In genomic region chr2:227450196-227450851, GRCh38 we compare ENCODE assay signal across 21 cellular contexts. TPM values are rescaled to one million over a fixed set of nuclear protein-coding genes. Genes with fewer than 3 reads are reported as not detected.
DNase-seq lines count a peak whose midpoint lies in the region; ATAC-seq, FAIRE-seq and TF ChIP-seq lines count a peak whose summit lies in the region.
"Had no signal": no experiment of that assay in that cellular context is flagged by ENCODE, and none has a peak within 500 bp of the region (broad histone marks: within the 10 kb centered on the region; RNA-seq: fewer than 3 reads in every experiment).

No MANE protein-coding gene starts in this region.

- POLR2A ChIA-PET in A673 (lab: Charles Lee; ENCODE audit: low non-redundant PET), result no interaction called here

- H3K9me3 ChIP-seq in A673 (ENCODE audit: low read depth, low read length, poor library complexity, severe bottlenecking) (no peaks in the 10 kb centered on the region), mucosa of descending colon (no peaks in the 10 kb centered on the region)
- H3K9me3 ChIP-seq: MG63, vagina had no signal

- peaks cover 33% of the 10 kb centered on the region for H3K4me1 ChIP-seq in A673 (ENCODE audit: insufficient read depth, low read length, poor library complexity, severe bottlenecking)
- peaks cover 17% of the 10 kb centered on the region for H3K4me1 ChIP-seq in mucosa of descending colon (ENCODE audit: low read depth)
- H3K4me1 ChIP-seq: vagina had no signal

- H3K4me3 ChIP-seq in A673 (ENCODE audit: low read depth, low read length, poor library complexity, severe bottlenecking), result no peak overlapping the region
- H3K4me3 ChIP-seq in mucosa of descending colon, result no peak overlapping the region
- H3K4me3 ChIP-seq: coronary artery, MG63, SK-N-MC, vagina had no signal

- H3K27me3 ChIP-seq in A673 (replicated peaks; ENCODE audit: insufficient read depth, low read depth, low read length, poor library complexity), result no peaks in the 10 kb centered on the region
- H3K27me3 ChIP-seq: MG63, vagina had no signal

- DNase-seq in A673 (ENCODE audit: low spot score), result no peak
- DNase-seq in GM18507 (ENCODE audit: extremely low spot score, insufficient read length, low read depth), result no peak
- peak in 1 of 3 donors; percentile 54 for DNase-seq in mucosa of descending colon
- no peak for DNase-seq in stimulated activated naive CD4-positive, alpha-beta T cell (lab: John Stamatoyannopoulos, UW)
- DNase-seq in foreskin melanocyte, result no peak
- no peak for DNase-seq in hypothalamus (lab: John Stamatoyannopoulos, UW)
- no peak for DNase-seq in stimulated activated effector memory CD8-positive, alpha-beta T cell treated with anti-CD3 and anti-CD28 coated beads, Interleukin-12 subunit alpha, Interleukin-12 subunit beta, amount 100 ng/mL, for 72 hours (ENCODE audit: low spot score in 2 of 2)
- DNase-seq: activated CD4-positive, alpha-beta T cell treated with anti-CD3 and anti-CD28 coated beads for 36 hours; activated CD8-positive, alpha-beta memory T cell treated with anti-CD3 and anti-CD28 coated beads, Interleukin-2, amount 50 U/mL, for 4 hours; activated naive CD4-positive, alpha-beta T cell treated with Interleukin-2 at 50 U/mL for 16 hours; immature natural killer cell; MG63; midbrain; NCI-H1930; NCI-H510A; T-helper 9 cell had no signal

- no TSS peak for BruUV-seq in A673 (replicated peaks; lab: Mats Ljungman, UMichigan)

- TF ChIP-seq CTCF in A673 (conservative IDR thresholded peaks at IDR 0.05; ENCODE audit: low read depth, low read length) (no peak), mucosa of descending colon (IDR thresholded peaks at IDR 0.05) (no peak)

- peak; percentile 21 for FAIRE-seq in GM18507 (lab: Jason Lieb, UNC)
- peak; percentile 75 for FAIRE-seq in colon (lab: Jason Lieb, UNC)
- FAIRE-seq: HTR-8/SVneo had no signal

- no peaks in the 10 kb centered on the region for H3K36me3 Mint-ChIP-seq in stimulated activated effector memory CD8-positive, alpha-beta T cell treated with anti-CD3 and anti-CD28 coated beads, Interleukin-12 subunit alpha, Interleukin-12 subunit beta, amount 100 ng/mL, for 72 hours
- H3K36me3 Mint-ChIP-seq: immature natural killer cell had no signal

- intact Hi-C loops in A673 (cut with micrococcal nuclease; ENCODE audit: unreplicated experiment), result no loop called here
- intact Hi-C loops in mucosa of descending colon (cut with DNase I, micrococcal nuclease), result no loop called here

- CTCF ChIA-PET in A673 (lab: Charles Lee), result no interaction called here

- ATAC-seq in mucosa of descending colon, result peak; percentile 88
- ATAC-seq in stimulated activated effector memory CD8-positive, alpha-beta T cell treated with anti-CD3 and anti-CD28 coated beads, Interleukin-12 subunit alpha, Interleukin-12 subunit beta, amount 100 ng/mL, for 72 hours, result no peak
- ATAC-seq: activated CD4-positive, alpha-beta T cell treated with anti-CD3 and anti-CD28 coated beads for 36 hours had no signal

- no peaks in the 10 kb centered on the region for H3K9me3 Mint-ChIP-seq in stimulated activated effector memory CD8-positive, alpha-beta T cell treated with anti-CD3 and anti-CD28 coated beads, Interleukin-12 subunit alpha, Interleukin-12 subunit beta, amount 100 ng/mL, for 72 hours
- H3K9me3 Mint-ChIP-seq: immature natural killer cell had no signal

- H3K4me1 Mint-ChIP-seq in stimulated activated effector memory CD8-positive, alpha-beta T cell treated with anti-CD3 and anti-CD28 coated beads, Interleukin-12 subunit alpha, Interleukin-12 subunit beta, amount 100 ng/mL, for 72 hours, result no peaks in the 10 kb centered on the region
- H3K4me1 Mint-ChIP-seq: immature natural killer cell had no signal

- H3K27ac ChIP-seq in A673 (ENCODE audit: low read depth, low read length, poor library complexity, severe bottlenecking), result peak overlapping the region; percentile 39
- H3K27ac ChIP-seq: SK-N-MC, vagina had no signal

- H3K27ac Mint-ChIP-seq in stimulated activated effector memory CD8-positive, alpha-beta T cell treated with anti-CD3 and anti-CD28 coated beads, Interleukin-12 subunit alpha, Interleukin-12 subunit beta, amount 100 ng/mL, for 72 hours, result no peak overlapping the region
- H3K27ac Mint-ChIP-seq: activated CD4-positive, alpha-beta T cell treated with anti-CD3 and anti-CD28 coated beads for 36 hours; immature natural killer cell had no signal

- no peaks in the 10 kb centered on the region for H3K36me3 ChIP-seq in A673 (ENCODE audit: insufficient read depth, low read length, poor library complexity, severe bottlenecking)
- H3K36me3 ChIP-seq in mucosa of descending colon (ENCODE audit: low read depth), result no peaks in the 10 kb centered on the region
- H3K36me3 ChIP-seq: MG63, vagina had no signal

- no peak overlapping the region for H3K4me3 Mint-ChIP-seq in stimulated activated effector memory CD8-positive, alpha-beta T cell treated with anti-CD3 and anti-CD28 coated beads, Interleukin-12 subunit alpha, Interleukin-12 subunit beta, amount 100 ng/mL, for 72 hours
- H3K4me3 Mint-ChIP-seq: activated CD4-positive, alpha-beta T cell treated with anti-CD3 and anti-CD28 coated beads for 36 hours; immature natural killer cell had no signal

RNA-seq across cellular contexts. Expression of gene AGFG1, which starts 21.6 kb away (rescaled TPM):
- total RNA-seq in A673 (2021), result 118 and 122 TPM in 2 replicates
- 10 to 100 TPM; 69.2 to 76.3 (median 73.0) TPM for total RNA-seq in mucosa of descending colon
